ENCODE assay signal across 16 cellular contexts in the genomic region with DNA sequence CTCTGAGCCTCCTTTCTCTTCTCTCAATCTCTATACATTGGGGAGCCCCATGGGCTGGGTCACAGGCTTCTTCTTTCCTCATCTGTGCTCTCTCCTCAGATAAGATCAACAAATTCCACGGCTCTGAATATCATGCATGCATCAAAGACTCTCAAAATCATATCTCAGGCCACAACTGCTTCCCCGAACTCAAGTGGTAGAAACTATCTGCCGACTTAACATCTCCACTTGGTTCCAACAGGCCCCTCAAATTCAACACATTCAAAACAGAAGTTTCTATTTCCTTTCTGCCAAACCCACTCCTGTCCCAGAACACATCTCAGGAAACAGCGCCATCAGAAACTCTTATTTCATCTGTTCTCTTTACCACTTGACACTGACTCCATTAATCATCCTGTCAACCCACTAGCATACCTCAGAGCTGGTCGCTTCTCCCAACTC. TPM values are rescaled to one million over a fixed set of nuclear protein-coding genes. Genes with fewer than 3 reads are reported as not detected.
DNase-seq lines count a peak whose midpoint lies in the region; ATAC-seq and TF ChIP-seq lines count a peak whose summit lies in the region.
"Had no signal": no experiment of that assay in that cellular context is flagged by ENCODE, and none has a peak within 500 bp of the region (broad histone marks: within the 10 kb centered on the region; RNA-seq: fewer than 3 reads in every experiment).

No MANE protein-coding gene starts in this region.

- no peak for TF ChIP-seq CTCF in GM20000 (IDR thresholded peaks at IDR 0.05; ENCODE audit: extremely low read depth, missing control alignments)

- H3K4me3 ChIP-seq in CD4-positive, alpha-beta memory T cell (ENCODE audit: low read length in 2 of 2): no peak overlapping the region
- H3K4me3 ChIP-seq: BLaER1, cardiac muscle cell, hepatocyte, lung, ovary had no signal

- H3K36me3 Mint-ChIP-seq in CD4-positive, alpha-beta memory T cell: peaks cover 46 to 54% of the 10 kb centered on the region in 2 donors
- H3K36me3 Mint-ChIP-seq in dendritic cell treated with granulocyte-macrophage colony-stimulating factor and Interleukin-4, amounts not matched to agents 40 ng/mL and 50 ng/mL, for 4 days (ENCODE audit: low read depth): peaks cover 59% of the 10 kb centered on the region

- POLR2A ChIA-PET in CD4-positive, alpha-beta memory T cell (lab: Charles Lee; ENCODE audit: partially characterized antibody): interaction anchor here (0.8 kb wide), 1 partner anchor 16 kb away, joined by 3 read pairs; a partner anchor contains a TSS

- no peaks in the 10 kb centered on the region for H3K27me3 Mint-ChIP-seq in CD4-positive, alpha-beta memory T cell
- H3K27me3 Mint-ChIP-seq in dendritic cell treated with granulocyte-macrophage colony-stimulating factor and Interleukin-4, amounts not matched to agents 40 ng/mL and 50 ng/mL, for 4 days: no peaks in the 10 kb centered on the region

- H3K36me3 ChIP-seq in CD4-positive, alpha-beta memory T cell (ENCODE audit: insufficient read depth, low read length): peaks cover 12% of the 10 kb centered on the region
- H3K36me3 ChIP-seq: ovary had no signal

- H3K27ac Mint-ChIP-seq in CD4-positive, alpha-beta memory T cell: peak overlapping the region in 6 of 7 donors; percentile 13 to 90 (median 78)
- H3K27ac Mint-ChIP-seq in dendritic cell treated with granulocyte-macrophage colony-stimulating factor and Interleukin-4, amounts not matched to agents 40 ng/mL and 50 ng/mL, for 4 days: peak overlapping the region; percentile 69

- DNase-seq in CD4-positive, alpha-beta memory T cell: no peak
- peak; percentile 17 for DNase-seq in NCI-H226
- no peak for DNase-seq in activated effector memory CD4-positive, alpha-beta T cell treated with anti-CD3 and anti-CD28 coated beads, Interleukin-2, amount 50 U/mL, for 16 hours
- no peak for DNase-seq in DMS53 treated with DMSO at 0.1 percent for 48 hours (lab: John Stamatoyannopoulos, UW; ENCODE audit: unreplicated experiment)
- DNase-seq in GM20000 (ENCODE audit: low spot score): no peak
- DNase-seq: MM.1S, NCI-H2227 treated with DMSO at 0.1 percent for 48 hours, ovary, PC-3 had no signal

- no peaks in the 10 kb centered on the region for H3K9me3 ChIP-seq in CD4-positive, alpha-beta memory T cell (ENCODE audit: control insufficient read depth in 1 of 2, low read length in 2 of 2)
- H3K9me3 ChIP-seq: BLaER1, ovary had no signal

- H3K27me3 ChIP-seq in CD4-positive, alpha-beta memory T cell (ENCODE audit: insufficient read depth, low read length): no peaks in the 10 kb centered on the region
- H3K27me3 ChIP-seq: BLaER1, cardiac muscle cell, hepatocyte, ovary had no signal

- ATAC-seq in GM18511 (IDR thresholded peaks at IDR 0.05; ENCODE audit: unreplicated experiment) (peak; percentile 48), GM18870 (IDR thresholded peaks at IDR 0.05; ENCODE audit: unreplicated experiment) (no peak)
- ATAC-seq: PC-3 had no signal

- intact Hi-C loops in CD4-positive, alpha-beta memory T cell (cut with micrococcal nuclease): no loop called here
- intact Hi-C loops in dendritic cell treated with granulocyte-macrophage colony-stimulating factor and Interleukin-4, amounts not matched to agents 40 ng/mL and 50 ng/mL, for 4 days (cut with micrococcal nuclease): no loop called here

- peaks cover 16 to 27% (median 23%) of the 10 kb centered on the region in 4 donors for H3K4me1 Mint-ChIP-seq in CD4-positive, alpha-beta memory T cell
- H3K4me1 Mint-ChIP-seq in dendritic cell treated with granulocyte-macrophage colony-stimulating factor and Interleukin-4, amounts not matched to agents 40 ng/mL and 50 ng/mL, for 4 days (ENCODE audit: low read depth): peaks cover 42% of the 10 kb centered on the region

- no peak overlapping the region for H3K27ac ChIP-seq in CD4-positive, alpha-beta memory T cell (ENCODE audit: low read depth, low read length)
- H3K27ac ChIP-seq: BLaER1, cardiac muscle cell, hepatocyte, ovary had no signal

- peaks cover 10% of the 10 kb centered on the region for H3K4me1 ChIP-seq in CD4-positive, alpha-beta memory T cell (ENCODE audit: insufficient read depth, low read length)
- H3K4me1 ChIP-seq: BLaER1 had no signal

- CTCF ChIA-PET in CD4-positive, alpha-beta memory T cell (lab: Charles Lee; ENCODE audit: partially characterized antibody): interaction anchor here (0.7 kb wide), 1 partner anchor 23 kb away, joined by 3 read pairs; no protein-coding TSS in a partner anchor

- H3K4me3 Mint-ChIP-seq in CD4-positive, alpha-beta memory T cell: peak overlapping the region in 1 of 8 donors; percentile 21
- no peak overlapping the region for H3K4me3 Mint-ChIP-seq in dendritic cell treated with granulocyte-macrophage colony-stimulating factor and Interleukin-4, amounts not matched to agents 40 ng/mL and 50 ng/mL, for 4 days

- H3K9me3 Mint-ChIP-seq in CD4-positive, alpha-beta memory T cell: no peaks in the 10 kb centered on the region
- H3K9me3 Mint-ChIP-seq in dendritic cell treated with granulocyte-macrophage colony-stimulating factor and Interleukin-4, amounts not matched to agents 40 ng/mL and 50 ng/mL, for 4 days: no peaks in the 10 kb centered on the region

RNA-seq across cellular contexts. Expression of a gene that starts 16.7 kb away (rescaled TPM):
- total RNA-seq in CD4-positive, alpha-beta memory T cell: 10 to 100 TPM; 37.0 to 37.5 TPM
- 10 to 100 TPM; 18.2 to 24.8 TPM for polyA plus RNA-seq in CD4-positive, alpha-beta memory T cell

RNA-seq across cellular contexts. Expression of a gene that starts 32.5 kb away (rescaled TPM):
- total RNA-seq in CD4-positive, alpha-beta memory T cell: under 1 TPM in 1 of 2 experiments, not detected in 1; 0.06 TPM
- polyA plus RNA-seq in CD4-positive, alpha-beta memory T cell: not detected
